Comparison of ENCODE assay signal across 19 cellular contexts in the genomic region with DNA sequence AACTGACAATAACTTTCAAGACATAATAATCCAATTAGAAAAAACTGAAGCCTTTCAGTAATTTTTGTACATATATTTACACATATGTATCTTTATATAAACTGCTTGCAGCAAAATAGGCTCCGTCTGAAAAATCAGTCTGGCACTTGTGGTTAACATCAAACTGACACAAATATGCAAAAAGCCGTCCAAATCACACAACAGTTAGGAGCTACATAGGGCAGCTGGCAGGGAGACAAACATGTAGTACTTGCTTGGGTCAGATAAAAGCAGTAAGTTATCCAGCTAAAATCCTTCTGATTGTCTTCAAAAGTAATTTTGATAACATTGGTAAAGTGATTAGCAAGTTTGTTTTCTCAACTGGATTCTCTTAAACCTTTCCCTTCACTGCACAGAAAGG. TPM values are rescaled to one million over a fixed set of nuclear protein-coding genes. Genes with fewer than 3 reads are reported as not detected.
A peak's percentile ranks its signal among the peaks of the same experiment; 100 is the strongest.
DNase-seq lines count a peak whose midpoint lies in the region; ATAC-seq and TF ChIP-seq lines count a peak whose summit lies in the region.
"Had no signal": no experiment of that assay in that cellular context is flagged by ENCODE, and none has a peak within 500 bp of the region (broad histone marks: within the 10 kb centered on the region; RNA-seq: fewer than 3 reads in every experiment).

No MANE protein-coding gene starts in this region.

- no peak for DNase-seq in CD8-positive, alpha-beta T cell
- DNase-seq in NAMALWA (ENCODE audit: low spot score) (peak; percentile 27), coronary artery (ENCODE audit: low spot score) (no peak), osteoblast (ENCODE audit: insufficient read length, low spot score, missing footprints) (peak; percentile 72)
- DNase-seq: activated B cell treated with CpG ODN at 0.5 μM for 24 hours; activated CD8-positive, alpha-beta memory T cell treated with anti-CD3 and anti-CD28 coated beads, Interleukin-2, amount 50 U/mL, for 4 hours; activated naive CD8-positive, alpha-beta T cell treated with anti-CD3 and anti-CD28 coated beads, Interleukin-2, amount 10 ng/mL, durations not matched to agents 7 days and 5 days; hippocampal formation; NCI-H1930; NCI-H774; pancreas; spleen; stimulated activated naive CD8-positive, alpha-beta T cell treated with anti-CD3 and anti-CD28 coated beads, Interleukin-15, amount 100 ng/mL, for 72 hours had no signal

- H3K36me3 ChIP-seq in CD8-positive, alpha-beta T cell (ENCODE audit: insufficient read depth, low read length), result peaks cover 11% of the 10 kb centered on the region
- peaks cover 7% of the 10 kb centered on the region for H3K36me3 ChIP-seq in osteoblast (ENCODE audit: insufficient read depth, low read length)

- no peak overlapping the region for H2AFZ ChIP-seq in osteoblast (ENCODE audit: low read length)

- H3K4me3 Mint-ChIP-seq in CD8-positive, alpha-beta T cell, result no peak overlapping the region
- H3K4me3 Mint-ChIP-seq: activated B cell treated with CpG ODN at 0.5 μM for 24 hours; activated naive CD8-positive, alpha-beta T cell treated with anti-CD3 and anti-CD28 coated beads, Interleukin-2, amount 10 ng/mL, durations not matched to agents 7 days and 5 days; stimulated activated naive CD8-positive, alpha-beta T cell treated with anti-CD3 and anti-CD28 coated beads, Interleukin-15, amount 100 ng/mL, for 72 hours had no signal

- no peaks in the 10 kb centered on the region for H3K9me3 Mint-ChIP-seq in CD8-positive, alpha-beta T cell
- H3K9me3 Mint-ChIP-seq: activated B cell treated with CpG ODN at 0.5 μM for 24 hours; activated naive CD8-positive, alpha-beta T cell treated with anti-CD3 and anti-CD28 coated beads, Interleukin-2, amount 10 ng/mL, durations not matched to agents 7 days and 5 days; stimulated activated naive CD8-positive, alpha-beta T cell treated with anti-CD3 and anti-CD28 coated beads, Interleukin-15, amount 100 ng/mL, for 72 hours had no signal

- H3K4me2 ChIP-seq in osteoblast (ENCODE audit: insufficient read depth, low read length), result peak overlapping the region; percentile 2

- intact Hi-C loops in CD8-positive, alpha-beta T cell (cut with DNase I, micrococcal nuclease), result loop anchor here in 1 of 2 experiments (10.0 kb wide), 2 partner anchors 276 to 284 kb away; partner anchors contain the start of genes PPCS and ZMYND12

- no peaks in the 10 kb centered on the region for H3K9me3 ChIP-seq in CD8-positive, alpha-beta T cell (ENCODE audit: low read length)
- H3K9me3 ChIP-seq in osteoblast (ENCODE audit: low read depth, low read length), result no peaks in the 10 kb centered on the region
- H3K9me3 ChIP-seq: pancreas, spleen had no signal

- no peaks in the 10 kb centered on the region for H3K79me2 ChIP-seq in osteoblast (ENCODE audit: insufficient read depth, low read length)

- H3K27ac ChIP-seq in CD8-positive, alpha-beta T cell (ENCODE audit: low read depth, low read length), result no peak overlapping the region
- peak overlapping the region in 1 of 2 donors; percentile 46 for H3K27ac ChIP-seq in coronary artery
- H3K27ac ChIP-seq in osteoblast (ENCODE audit: low read depth, low read length), result peak overlapping the region; percentile 21
- H3K27ac ChIP-seq: pancreas had no signal

- H3K4me3 ChIP-seq in CD8-positive, alpha-beta T cell (ENCODE audit: low read depth, low read length), result no peak overlapping the region
- H3K4me3 ChIP-seq in coronary artery (peak overlapping the region; percentile 4), osteoblast (ENCODE audit: insufficient read depth, low read length) (no peak overlapping the region)
- H3K4me3 ChIP-seq: pancreas, spleen had no signal

- H3K36me3 Mint-ChIP-seq in CD8-positive, alpha-beta T cell, result peaks cover 58% of the 10 kb centered on the region

- no peaks in the 10 kb centered on the region for H3K27me3 ChIP-seq in CD8-positive, alpha-beta T cell (ENCODE audit: insufficient read depth, low read length)
- H3K27me3 ChIP-seq in osteoblast (ENCODE audit: insufficient read depth, low read length), result no peaks in the 10 kb centered on the region
- H3K27me3 ChIP-seq: pancreas, spleen had no signal

- H4K20me1 ChIP-seq in osteoblast (ENCODE audit: insufficient read depth, low read length), result peaks cover 26% of the 10 kb centered on the region

- H3K4me1 ChIP-seq in CD8-positive, alpha-beta T cell (ENCODE audit: insufficient read depth, low read length), result no peaks in the 10 kb centered on the region
- H3K4me1 ChIP-seq in osteoblast (ENCODE audit: insufficient read depth, low read length), result peaks cover 29% of the 10 kb centered on the region

- H3K27me3 Mint-ChIP-seq in CD8-positive, alpha-beta T cell (ENCODE audit: low read depth), result no peaks in the 10 kb centered on the region
- H3K27me3 Mint-ChIP-seq: activated B cell treated with CpG ODN at 0.5 μM for 24 hours; activated naive CD8-positive, alpha-beta T cell treated with anti-CD3 and anti-CD28 coated beads, Interleukin-2, amount 10 ng/mL, durations not matched to agents 7 days and 5 days; stimulated activated naive CD8-positive, alpha-beta T cell treated with anti-CD3 and anti-CD28 coated beads, Interleukin-15, amount 100 ng/mL, for 72 hours had no signal

- ATAC-seq in CD8-positive, alpha-beta T cell, result no peak
- ATAC-seq in HG02840 (IDR thresholded peaks at IDR 0.05; ENCODE audit: low FRiP score, unreplicated experiment) (no peak), GM18907 (IDR thresholded peaks at IDR 0.05; ENCODE audit: unreplicated experiment) (no peak), GM19452 (IDR thresholded peaks at IDR 0.05; ENCODE audit: unreplicated experiment) (no peak), HG03175 (IDR thresholded peaks at IDR 0.05; ENCODE audit: unreplicated experiment) (no peak)
- ATAC-seq: stimulated activated naive CD8-positive, alpha-beta T cell treated with anti-CD3 and anti-CD28 coated beads, Interleukin-15, amount 100 ng/mL, for 72 hours had no signal

- TF ChIP-seq CTCF in CD8-positive, alpha-beta T cell (IDR thresholded peaks at IDR 0.05), result no peak
- no peak for TF ChIP-seq CTCF in coronary artery (IDR thresholded peaks at IDR 0.05)
- no peak for TF ChIP-seq CTCF in osteoblast (IDR thresholded peaks at IDR 0.05; ENCODE audit: extremely low read depth, low read depth, low read length)

- CTCF ChIA-PET in CD8-positive, alpha-beta T cell (lab: Charles Lee), result interaction anchor here (1.4 kb wide), 1 partner anchor 154 kb away, joined by 4 read pairs; no protein-coding TSS in a partner anchor

- peak overlapping the region; percentile 66 for H3K27ac Mint-ChIP-seq in CD8-positive, alpha-beta T cell
- H3K27ac Mint-ChIP-seq: activated naive CD8-positive, alpha-beta T cell treated with anti-CD3 and anti-CD28 coated beads, Interleukin-2, amount 10 ng/mL, durations not matched to agents 7 days and 5 days had no signal

- peaks cover 12% of the 10 kb centered on the region for H3K4me1 Mint-ChIP-seq in CD8-positive, alpha-beta T cell (ENCODE audit: low read depth)
- H3K4me1 Mint-ChIP-seq: activated B cell treated with CpG ODN at 0.5 μM for 24 hours had no signal

- POLR2A ChIA-PET in CD8-positive, alpha-beta T cell (lab: Charles Lee), result no interaction called here

RNA-seq across cellular contexts. Expression of gene GUCA2A, which starts 14.7 kb away (rescaled TPM):
- total RNA-seq in CD8-positive, alpha-beta T cell, result not detected
- total RNA-seq in osteoblast, result not detected in 2 replicates
- total RNA-seq: activated B cell treated with CpG ODN at 0.5 μM for 24 hours; activated naive CD8-positive, alpha-beta T cell treated with anti-CD3 and anti-CD28 coated beads, Interleukin-2, amount 10 ng/mL, durations not matched to agents 7 days and 5 days; G401; RPMI7951; spleen had no signal

RNA-seq across cellular contexts. Expression of gene GUCA2B, which starts 26.1 kb away (rescaled TPM):
- not detected for total RNA-seq in CD8-positive, alpha-beta T cell
- total RNA-seq in osteoblast, result not detected in 2 replicates
- total RNA-seq: activated B cell treated with CpG ODN at 0.5 μM for 24 hours; activated naive CD8-positive, alpha-beta T cell treated with anti-CD3 and anti-CD28 coated beads, Interleukin-2, amount 10 ng/mL, durations not matched to agents 7 days and 5 days; G401; RPMI7951; spleen had no signal

Comparison
In these comparisons a context has a peak if more than half of its experiments do, and no peak if none do; other contexts are left out.
1. DNase-seq: peak in NAMALWA (single experiment) and osteoblast (single experiment); none in CD8-positive, alpha-beta T cell (0 of 7) and coronary artery (single experiment).